Comparison of ENCODE assay signal across 11 cellular contexts in the genomic region with DNA sequence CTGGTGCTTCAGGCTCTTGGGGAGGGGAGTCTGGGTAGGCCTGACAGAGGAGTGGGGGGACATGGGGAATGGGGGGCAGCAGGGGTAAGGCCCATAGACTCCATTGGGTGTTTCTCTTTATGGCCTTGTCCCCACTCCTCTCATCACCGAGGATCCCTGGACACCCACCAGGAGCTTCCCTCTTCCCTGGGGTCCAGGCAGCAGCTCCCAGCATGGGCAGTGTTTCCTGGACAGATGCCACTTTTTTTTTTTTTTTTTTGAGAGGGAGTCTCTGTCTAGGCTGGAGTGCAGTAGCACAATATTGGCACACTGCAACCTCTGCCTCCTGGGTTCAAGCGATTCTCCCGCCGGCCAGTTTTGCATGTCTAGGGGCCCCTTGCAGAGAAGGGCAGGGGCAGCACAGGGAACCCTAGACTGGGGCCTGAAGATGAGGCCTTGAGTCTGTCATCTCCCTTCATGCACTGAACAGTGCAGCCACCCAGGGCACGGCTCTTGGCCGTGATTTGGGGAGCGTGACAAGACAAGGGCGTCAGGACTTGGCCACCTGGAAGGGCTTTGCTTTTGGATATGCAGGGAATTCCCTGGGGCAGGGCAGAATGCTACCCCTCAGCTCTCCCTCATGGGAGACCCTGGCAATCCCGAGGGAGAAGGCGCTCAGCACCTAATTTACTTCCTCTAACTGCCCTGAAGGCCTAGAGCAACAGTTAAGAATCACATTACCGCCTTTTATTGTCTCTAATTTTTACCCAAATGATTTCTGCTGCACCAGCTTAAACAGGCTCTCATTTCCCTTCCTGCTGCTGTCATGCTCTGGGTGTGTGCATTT.
DNase-seq lines count a peak whose midpoint lies in the region; ATAC-seq and TF ChIP-seq lines count a peak whose summit lies in the region.
"Had no signal": no experiment of that assay in that cellular context is flagged by ENCODE, and none has a peak within 500 bp of the region (broad histone marks: within the 10 kb centered on the region; RNA-seq: fewer than 3 reads in every experiment).

No MANE protein-coding gene starts in this region.

- CTCF ChIA-PET in SK-N-SH (lab: Yijun Ruan, JAX) = interaction anchor here (1.1 kb wide), 2 partner anchors 14 to 492 kb away, joined by 3 read pairs; no protein-coding TSS in a partner anchor

- H3K9me3 ChIP-seq in SK-N-SH = no peaks in the 10 kb centered on the region
- H3K9me3 ChIP-seq in Karpas-422 (ENCODE audit: low read length) = no peaks in the 10 kb centered on the region
- no peaks in the 10 kb centered on the region for H3K9me3 ChIP-seq in neuronal stem cell (replicated peaks in 1 of 2; ENCODE audit: control insufficient read depth in 2 of 2, insufficient read depth in 1 of 2, low read depth in 1 of 2, low read length in 2 of 2)
- H3K9me3 ChIP-seq in transverse colon = no peaks in the 10 kb centered on the region

- TF ChIP-seq EP300 in SK-N-SH (IDR thresholded peaks at IDR 0.05; ENCODE audit: borderline replicate concordance in 1 of 2, low read depth in 1 of 2, low read length in 1 of 2) (peak in 1 of 2 experiments; percentile 18; a peak in 1 of 4 replicates), transverse colon (IDR thresholded peaks at IDR 0.05; ENCODE audit: low read depth) (no peak)

- H2AFZ ChIP-seq in SK-N-SH (ENCODE audit: low read depth) = no peak overlapping the region
- H2AFZ ChIP-seq in Karpas-422 (ENCODE audit: low read length) = no peak overlapping the region
- H2AFZ ChIP-seq in neuronal stem cell (ENCODE audit: low read length) = no peak overlapping the region

- H2BK15ac ChIP-seq in neuronal stem cell (ENCODE audit: low read length) = no peak overlapping the region

- in situ Hi-C loops in transverse colon (cut with MboI; ENCODE audit: low pct_ligation_motif_present in 1 of 4, low pct_unique_long_range_greater_than_20kb in 1 of 4, low sequenced_read_pairs in 3 of 4) = no loop called here

- H3K4me2 ChIP-seq in SK-N-SH (no peak overlapping the region), Karpas-422 (ENCODE audit: low read depth, low read length, poor library complexity, severe bottlenecking) (peak overlapping the region; percentile 61), neuronal stem cell (ENCODE audit: insufficient read depth, low read length, poor library complexity, severe bottlenecking) (no peak overlapping the region)

- no peak for TF ChIP-seq RAD21 in SK-N-SH (IDR thresholded peaks at IDR 0.05; ENCODE audit: low read length)

- H2BK12ac ChIP-seq in neuronal stem cell (ENCODE audit: low read length) = no peak overlapping the region

- H3K9me3 Mint-ChIP-seq in effector memory CD8-positive, alpha-beta T cell = no peaks in the 10 kb centered on the region

- no peaks in the 10 kb centered on the region for H3F3A ChIP-seq in SK-N-SH (replicated peaks; ENCODE audit: insufficient read depth)

- POLR2A ChIA-PET in SK-N-SH (lab: Yijun Ruan, JAX) = interaction anchor here (1.2 kb wide), 1 partner anchor 51 kb away, joined by 3 read pairs; no protein-coding TSS in a partner anchor

- no peaks in the 10 kb centered on the region for H3K36me3 Mint-ChIP-seq in effector memory CD8-positive, alpha-beta T cell (ENCODE audit: insufficient read depth)

- no peak overlapping the region for H3K4ac ChIP-seq in neuronal stem cell (ENCODE audit: low read length)

- no peaks in the 10 kb centered on the region for H3K79me2 ChIP-seq in SK-N-SH (ENCODE audit: insufficient read depth)
- H3K79me2 ChIP-seq in Karpas-422 (ENCODE audit: low read length) = no peaks in the 10 kb centered on the region

- H3K9ac ChIP-seq in SK-N-SH (no peak overlapping the region), Karpas-422 (ENCODE audit: low read length) (peak overlapping the region; percentile 71), neuronal stem cell (ENCODE audit: low read depth, low read length, poor library complexity) (no peak overlapping the region)

- H3K4me3 Mint-ChIP-seq in effector memory CD8-positive, alpha-beta T cell = no peak overlapping the region

- no peaks in the 10 kb centered on the region for H3K79me1 ChIP-seq in neuronal stem cell (ENCODE audit: low read depth, low read length)

- no peak overlapping the region for H2BK5ac ChIP-seq in neuronal stem cell (ENCODE audit: low read length)

- H3K27ac ChIP-seq in SK-N-SH (ENCODE audit: low read depth in 2 of 2, low read length in 1 of 2) (peak overlapping the region in 1 of 2 experiments; percentile 62; a peak in 2 of 4 replicates), Karpas-422 (ENCODE audit: low read length) (peak overlapping the region; percentile 97), neuronal stem cell (replicated peaks; ENCODE audit: low read length) (no peak overlapping the region), transverse colon (no peak overlapping the region)
- H3K27ac ChIP-seq: 22Rv1 had no signal

- H3K27ac Mint-ChIP-seq in effector memory CD8-positive, alpha-beta T cell = no peak overlapping the region

- TF ChIP-seq CTCF in SK-N-SH (IDR thresholded peaks at IDR 0.05) (no peak), transverse colon (IDR thresholded peaks at IDR 0.05) (no peak)

- no peaks in the 10 kb centered on the region for H3K27me3 ChIP-seq in SK-N-SH (ENCODE audit: insufficient read depth)
- no peaks in the 10 kb centered on the region for H3K27me3 ChIP-seq in Karpas-422 (ENCODE audit: low read length)
- peaks cover 0 to 13% (median 0%) of the 10 kb centered on the region in 3 experiments for H3K27me3 ChIP-seq in neuronal stem cell (ENCODE audit: control insufficient read depth in 3 of 3, insufficient read depth in 3 of 3, low read depth in 1 of 3, low read length in 3 of 3)
- H3K27me3 ChIP-seq in transverse colon = no peaks in the 10 kb centered on the region

- no peak overlapping the region for H4K8ac ChIP-seq in neuronal stem cell (ENCODE audit: low read depth, low read length)

- H4K91ac ChIP-seq in neuronal stem cell (ENCODE audit: low read depth, low read length, poor library complexity) = no peak overlapping the region

- ATAC-seq in SK-N-SH treated with all-trans-retinoic acid at 6 μM for 48 hours = no peak
- ATAC-seq in effector memory CD8-positive, alpha-beta T cell (replicated peaks) = no peak

- H4K20me1 ChIP-seq in SK-N-SH (ENCODE audit: insufficient read depth) = no peaks in the 10 kb centered on the region
- no peaks in the 10 kb centered on the region for H4K20me1 ChIP-seq in Karpas-422 (ENCODE audit: insufficient read depth, low read depth, low read length)

- intact Hi-C loops in transverse colon (cut with DNase I; ENCODE audit: low total_unique reads) = no loop called here

- H3K4me1 ChIP-seq in SK-N-SH (ENCODE audit: control insufficient read depth in 1 of 2, insufficient read depth in 2 of 2, low read depth in 1 of 2, low read length in 1 of 2) (peaks cover 0 to 47% of the 10 kb centered on the region in 2 experiments; a peak in 2 of 4 replicates), Karpas-422 (ENCODE audit: low read length) (peaks cover 92% of the 10 kb centered on the region), neuronal stem cell (ENCODE audit: control insufficient read depth in 2 of 2, insufficient read depth in 1 of 2, low read depth in 1 of 2, low read length in 2 of 2) (no peaks in the 10 kb centered on the region), transverse colon (no peaks in the 10 kb centered on the region)

- WGBS in SK-N-SH (ENCODE audit: low lambda C conversion rate) = 41% methylated on average over 7 of the region's 11 CpGs
- WGBS in neuronal stem cell (ENCODE audit: extremely low coverage in 2 of 2, insufficient read length in 2 of 2, insufficient replicate concordance in 1 of 2), 2 donors = no CpG with 5 or more reads among the region's 11 CpGs
- WGBS in transverse colon (ENCODE audit: low coverage in 1 of 2), 2 donors = 65 to 86% methylated on average over 4 to 11 of the region's 11 CpGs

- no peak overlapping the region for H3K14ac ChIP-seq in neuronal stem cell (ENCODE audit: low read length)

- TF ChIP-seq POLR2A in transverse colon (IDR thresholded peaks at IDR 0.05) = no peak

- no peaks in the 10 kb centered on the region for H3K9me2 ChIP-seq in SK-N-SH
- H3K9me2 ChIP-seq in Karpas-422 (replicated peaks; ENCODE audit: insufficient read depth, low read length) = no peaks in the 10 kb centered on the region

- no peak overlapping the region for H3K23ac ChIP-seq in neuronal stem cell (ENCODE audit: low read depth, low read length, poor library complexity)

- H3K36me3 ChIP-seq in SK-N-SH (replicated peaks in 1 of 2; ENCODE audit: control insufficient read depth in 1 of 2, insufficient read depth in 2 of 2, low read length in 1 of 2) = no peaks in the 10 kb centered on the region
- no peaks in the 10 kb centered on the region; the same call in 1 of the 2 replicates for H3K36me3 ChIP-seq in Karpas-422 (ENCODE audit: insufficient read depth, low read length)
- H3K36me3 ChIP-seq in neuronal stem cell (replicated peaks in 1 of 2; ENCODE audit: control insufficient read depth in 2 of 2, insufficient read depth in 2 of 2, low read length in 2 of 2) = no peaks in the 10 kb centered on the region
- no peaks in the 10 kb centered on the region for H3K36me3 ChIP-seq in transverse colon

- H3K4me3 ChIP-seq in SK-N-SH (ENCODE audit: low read depth in 2 of 2, low read length in 1 of 2) (no peak overlapping the region), Karpas-422 (ENCODE audit: low read length) (peak overlapping the region; percentile 42), neuronal stem cell (ENCODE audit: low read length in 2 of 2) (no peak overlapping the region), transverse colon (no peak overlapping the region)

- H3K4me1 Mint-ChIP-seq in effector memory CD8-positive, alpha-beta T cell (ENCODE audit: low read depth in 2 of 2) = no peaks in the 10 kb centered on the region

- peaks cover 19 to 36% of the 10 kb centered on the region in 2 donors for H3K27me3 Mint-ChIP-seq in effector memory CD8-positive, alpha-beta T cell

- peak overlapping the region; percentile 40 for H2AK5ac ChIP-seq in neuronal stem cell (ENCODE audit: low read depth, low read length)

- DNase-seq in SK-N-SH (no peak), Karpas-422 (peak; percentile 94), NCI-H526 (lab: John Stamatoyannopoulos, UW) (peak; percentile 92 to 93), neuronal stem cell (ENCODE audit: low spot score) (no peak), transverse colon (no peak)
- DNase-seq in stimulated activated CD4-positive, alpha-beta T cell treated with anti-CD3 and anti-CD28 coated beads, Interleukin-4, amount 100 ng/mL, for 4 hours = no peak
- DNase-seq in effector memory CD8-positive, alpha-beta T cell = no peak
- DNase-seq: DMS53, GF-D8 had no signal

- H3K18ac ChIP-seq in neuronal stem cell (ENCODE audit: low read length) = peak overlapping the region; percentile 59

- H2BK120ac ChIP-seq in neuronal stem cell (ENCODE audit: low read depth, low read length) = no peak overlapping the region

TF ChIP-seq in SK-N-SH, 30 proteins besides CTCF, POLR2A, EP300 and RAD21:
- TF ChIP-seq TEAD4 (IDR thresholded peaks at IDR 0.05; ENCODE audit: borderline replicate concordance, insufficient read depth) = no peak
- TF ChIP-seq MXI1 (IDR thresholded peaks at IDR 0.05; ENCODE audit: low read depth, low read length) = 0 out of 2 replicates have a peak, but pooled peaks have one; percentile 20
TF ChIP-seq in SK-N-SH: peak in this region for 1.

Comparison
In these comparisons a context has a peak if more than half of its experiments do, and no peak if none do; other contexts are left out.
1. DNase-seq: peak in Karpas-422 (single experiment) and NCI-H526 (2 of 2); none in SK-N-SH (single experiment), neuronal stem cell (single experiment), stimulated activated CD4-positive, alpha-beta T cell treated with anti-CD3 and anti-CD28 coated beads, Interleukin-4, amount 100 ng/mL, for 4 hours (0 of 2), transverse colon (single experiment) and effector memory CD8-positive, alpha-beta T cell (0 of 3).